26 cellular contexts compared by ENCODE assay signal in genomic region chr2:12259497-12259896, GRCh38.
"Had no signal": no experiment of that assay in that cellular context is flagged by ENCODE, and none has a peak within 500 bp of the region (broad histone marks: within the 10 kb centered on the region; RNA-seq: fewer than 3 reads in every experiment).

No MANE protein-coding gene starts in this region.

- FAIRE-seq: keratinocyte had no signal

- H3K9me3 Mint-ChIP-seq: dendritic cell treated with granulocyte-macrophage colony-stimulating factor and Interleukin-4, amounts not matched to agents 40 ng/mL and 50 ng/mL, for 4 days; endodermal cell; nephron progenitor cell had no signal

- H3K4me1 Mint-ChIP-seq: nephron progenitor cell had no signal

- H3K27ac Mint-ChIP-seq: dendritic cell treated with granulocyte-macrophage colony-stimulating factor and Interleukin-4, amounts not matched to agents 40 ng/mL and 50 ng/mL, for 4 days; endodermal cell; naive thymus-derived CD8-positive, alpha-beta T cell; nephron progenitor cell; stimulated activated memory B cell treated with anti-CD40 and anti-IgM and Interleukin-4, amounts not matched to agents 10 μg/mL and 1 μg/mL and 100 μg/mL, for 72 hours had no signal

- DNase-seq: effector CD8-positive, alpha-beta T cell; endodermal cell; foreskin fibroblast; gastrocnemius medialis; head of caudate nucleus; left ventricle myocardium superior; lower lobe of right lung; naive thymus-derived CD8-positive, alpha-beta T cell; nephron progenitor cell; nucleus accumbens; posterior cingulate gyrus; psoas muscle; right cardiac atrium; sigmoid colon; stimulated activated CD4-positive, alpha-beta T cell treated with anti-CD3 and anti-CD28 coated beads, Interleukin-2, amount 100 ng/mL, for 24 hours; stimulated activated CD4-positive, alpha-beta T cell treated with anti-CD3 and anti-CD28 coated beads, Interleukin-4, amount 100 ng/mL, for 24 hours; stimulated activated naive CD8-positive, alpha-beta T cell treated with anti-CD3 and anti-CD28 coated beads, Interleukin-15, Interleukin-2, amounts not matched to agents 100 U/mL and 50 U/mL, for 24 hours; substantia nigra; testis; tibial artery; upper lobe of left lung; uterus had no signal

- H3K9me3 ChIP-seq: gastrocnemius medialis, lower lobe of right lung, psoas muscle, sigmoid colon, testis, tibial artery, upper lobe of left lung, uterus had no signal

- H3K27me3 Mint-ChIP-seq: stimulated activated memory B cell treated with anti-CD40 and anti-IgM and Interleukin-4, amounts not matched to agents 10 μg/mL and 1 μg/mL and 100 μg/mL, for 72 hours had no signal

- H3K4me3 Mint-ChIP-seq: dendritic cell treated with granulocyte-macrophage colony-stimulating factor and Interleukin-4, amounts not matched to agents 40 ng/mL and 50 ng/mL, for 4 days; endodermal cell; naive thymus-derived CD8-positive, alpha-beta T cell; nephron progenitor cell; stimulated activated memory B cell treated with anti-CD40 and anti-IgM and Interleukin-4, amounts not matched to agents 10 μg/mL and 1 μg/mL and 100 μg/mL, for 72 hours had no signal

- ATAC-seq: esophagus mucosa; gastrocnemius medialis; left ventricle myocardium superior; lower lobe of right lung; naive thymus-derived CD8-positive, alpha-beta T cell; psoas muscle; right cardiac atrium; stimulated activated memory B cell treated with anti-CD40 and anti-IgM and Interleukin-4, amounts not matched to agents 10 μg/mL and 1 μg/mL and 100 μg/mL, for 72 hours; stimulated activated naive CD8-positive, alpha-beta T cell treated with anti-CD3 and anti-CD28 coated beads, Interleukin-15, Interleukin-2, amounts not matched to agents 100 U/mL and 50 U/mL, for 24 hours had no signal

- H3K36me3 Mint-ChIP-seq: naive thymus-derived CD8-positive, alpha-beta T cell; stimulated activated memory B cell treated with anti-CD40 and anti-IgM and Interleukin-4, amounts not matched to agents 10 μg/mL and 1 μg/mL and 100 μg/mL, for 72 hours had no signal
